19 cellular contexts compared by ENCODE assay signal in the genomic region with DNA sequence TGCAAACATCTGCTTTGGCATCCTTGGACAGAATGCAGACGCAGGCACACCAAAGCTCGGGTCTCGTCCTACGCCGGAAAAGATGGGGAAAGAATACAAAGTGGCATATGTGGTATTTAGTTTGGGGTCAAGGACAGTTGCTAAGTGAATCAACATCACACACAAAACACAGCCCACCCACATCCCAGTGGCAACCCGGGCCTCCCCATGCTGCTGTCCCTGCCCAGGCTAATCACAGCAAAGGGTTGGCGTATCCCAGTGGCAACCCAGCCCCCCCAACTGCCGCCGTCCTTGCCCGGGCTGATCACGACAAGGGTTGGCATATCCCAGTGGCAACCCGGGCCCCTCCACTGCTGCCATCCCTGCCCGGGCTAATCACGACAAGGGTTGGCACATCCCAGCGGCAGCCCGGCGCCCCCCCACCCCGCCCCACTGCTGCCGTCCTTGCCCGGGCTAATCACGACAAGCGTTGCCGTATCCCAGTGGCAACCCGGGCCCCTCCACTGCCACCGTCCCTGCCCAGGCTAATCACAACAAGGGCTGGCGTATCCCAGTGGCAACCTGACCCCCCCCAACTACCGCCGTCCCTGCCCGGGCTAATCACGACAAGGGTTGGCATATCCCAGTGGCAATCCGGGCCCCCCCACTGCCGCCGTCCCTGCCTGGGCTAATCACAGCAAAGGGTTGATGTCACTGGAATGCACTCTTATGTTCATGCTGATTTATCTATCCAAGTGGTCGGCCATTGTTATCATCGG.
DNase-seq lines count a peak whose midpoint lies in the region; ATAC-seq and TF ChIP-seq lines count a peak whose summit lies in the region.
"Had no signal": no experiment of that assay in that cellular context is flagged by ENCODE, and none has a peak within 500 bp of the region (broad histone marks: within the 10 kb centered on the region; RNA-seq: fewer than 3 reads in every experiment).

No MANE protein-coding gene starts in this region.

- H3K27me3 ChIP-seq in trophoblast cell (ENCODE audit: insufficient read depth, low read length) (no peaks in the 10 kb centered on the region), vagina (no peaks in the 10 kb centered on the region), prostate gland (replicated peaks; ENCODE audit: insufficient read depth) (peaks cover under 1% of the 10 kb centered on the region), SJCRH30 (no peaks in the 10 kb centered on the region; the same call in 1 of the 2 replicates)

- H4K91ac ChIP-seq in trophoblast cell (ENCODE audit: low read depth, low read length): no peak overlapping the region

- no peaks in the 10 kb centered on the region for H3K79me1 ChIP-seq in trophoblast cell (ENCODE audit: low read length)

- H3K9me3 ChIP-seq in trophoblast cell (ENCODE audit: insufficient read depth, low read depth, low read length) (peaks cover 6% of the 10 kb centered on the region), vagina (no peaks in the 10 kb centered on the region), prostate gland (no peaks in the 10 kb centered on the region), SJCRH30 (replicated peaks) (no peaks in the 10 kb centered on the region)

- no peak overlapping the region for H3K18ac ChIP-seq in trophoblast cell (ENCODE audit: low read length)

- H3K4me3 ChIP-seq in trophoblast cell (ENCODE audit: low read depth, low read length) (peak overlapping the region; percentile 14), vagina (no peak overlapping the region), prostate gland (no peak overlapping the region), SJCRH30 (no peak overlapping the region)

- intact Hi-C loops in vagina (cut with DNase I): no loop called here
- intact Hi-C loops in prostate gland (cut with DNase I): no loop called here

- H3K27ac Mint-ChIP-seq in activated naive CD4-positive, alpha-beta T cell treated with anti-CD3 and anti-CD28 coated beads, Interleukin-2, amount 10 ng/mL, durations not matched to agents 7 days and 5 days: no peak overlapping the region
- H3K27ac Mint-ChIP-seq: CD8-positive, alpha-beta T cell had no signal

- CTCF ChIA-PET in activated naive CD4-positive, alpha-beta T cell treated with anti-CD3 and anti-CD28 coated beads, Interleukin-2, amount 10 ng/mL, durations not matched to agents 7 days and 5 days (lab: Charles Lee): no interaction called here

- H2BK12ac ChIP-seq in trophoblast cell (ENCODE audit: low read length): no peak overlapping the region

- H3K79me2 ChIP-seq in trophoblast cell (ENCODE audit: control insufficient read depth, insufficient read depth, low read length, poor library complexity): no peaks in the 10 kb centered on the region

- peaks cover 13% of the 10 kb centered on the region for H3K9me3 Mint-ChIP-seq in activated naive CD4-positive, alpha-beta T cell treated with anti-CD3 and anti-CD28 coated beads, Interleukin-2, amount 10 ng/mL, durations not matched to agents 7 days and 5 days
- H3K9me3 Mint-ChIP-seq: CD8-positive, alpha-beta T cell had no signal

- peaks cover 8% of the 10 kb centered on the region for H3K27me3 Mint-ChIP-seq in activated naive CD4-positive, alpha-beta T cell treated with anti-CD3 and anti-CD28 coated beads, Interleukin-2, amount 10 ng/mL, durations not matched to agents 7 days and 5 days

- H4K12ac ChIP-seq in trophoblast cell (ENCODE audit: low read depth, low read length): no peak overlapping the region

- no peak overlapping the region for H2BK5ac ChIP-seq in trophoblast cell (ENCODE audit: low read depth, low read length, poor library complexity)

- no peak overlapping the region for H2AK5ac ChIP-seq in trophoblast cell (ENCODE audit: low read length)

- WGBS in trophoblast cell (ENCODE audit: extremely low coverage, insufficient coverage, insufficient read length): no CpG with 5 or more reads among the region's 35 CpGs
- 88% methylated on average over 32 of the region's 35 CpGs for WGBS in prostate gland

- ATAC-seq in left lobe of liver: no peak
- ATAC-seq: CD8-positive, alpha-beta T cell; Panc1 had no signal

- TF ChIP-seq CTCF in vagina (IDR thresholded peaks at IDR 0.05): no peak
- TF ChIP-seq CTCF in prostate gland (IDR thresholded peaks at IDR 0.05): no peak

- H2BK120ac ChIP-seq in trophoblast cell (ENCODE audit: insufficient read depth, low read length, poor library complexity): no peak overlapping the region

- H3K9ac ChIP-seq in trophoblast cell (ENCODE audit: low read length): no peak overlapping the region
- H3K9ac ChIP-seq: KMS-11 had no signal

- H3K4ac ChIP-seq in trophoblast cell (ENCODE audit: low read depth, low read length): no peak overlapping the region

- no peak overlapping the region for H3K14ac ChIP-seq in trophoblast cell (ENCODE audit: low read length)

- no peaks in the 10 kb centered on the region for H3K4me1 Mint-ChIP-seq in activated naive CD4-positive, alpha-beta T cell treated with anti-CD3 and anti-CD28 coated beads, Interleukin-2, amount 10 ng/mL, durations not matched to agents 7 days and 5 days

- no peak overlapping the region for H2AFZ ChIP-seq in trophoblast cell (ENCODE audit: insufficient read depth, low read length, poor library complexity)

- no peak overlapping the region for H3K4me2 ChIP-seq in trophoblast cell (ENCODE audit: low read length)
- H3K4me2 ChIP-seq: KMS-11 had no signal

- H3K4me1 ChIP-seq in trophoblast cell (ENCODE audit: control insufficient read depth in 1 of 2, insufficient read depth in 2 of 2, low read length in 2 of 2) (peaks cover 0 to 2% of the 10 kb centered on the region in 2 experiments), vagina (no peaks in the 10 kb centered on the region), prostate gland (replicated peaks) (no peaks in the 10 kb centered on the region), SJCRH30 (no peaks in the 10 kb centered on the region)

- H3K27ac ChIP-seq in trophoblast cell (ENCODE audit: low read depth, low read length): no peak overlapping the region
- no peak overlapping the region for H3K27ac ChIP-seq in vagina
- no peak overlapping the region for H3K27ac ChIP-seq in prostate gland
- H3K27ac ChIP-seq in SJCRH30: no peak overlapping the region
- H3K27ac ChIP-seq: KMS-11 had no signal

- no peak overlapping the region for H3K4me3 Mint-ChIP-seq in activated naive CD4-positive, alpha-beta T cell treated with anti-CD3 and anti-CD28 coated beads, Interleukin-2, amount 10 ng/mL, durations not matched to agents 7 days and 5 days
- H3K4me3 Mint-ChIP-seq: CD8-positive, alpha-beta T cell had no signal

- H3K23ac ChIP-seq in trophoblast cell (ENCODE audit: low read length): no peak overlapping the region

- H3K36me3 ChIP-seq in trophoblast cell (ENCODE audit: control insufficient read depth in 1 of 2, insufficient read depth in 2 of 2, low read length in 2 of 2) (no peaks in the 10 kb centered on the region), vagina (no peaks in the 10 kb centered on the region), prostate gland (no peaks in the 10 kb centered on the region), SJCRH30 (no peaks in the 10 kb centered on the region)

- H4K8ac ChIP-seq in trophoblast cell (ENCODE audit: low read depth, low read length): no peak overlapping the region

- no peaks in the 10 kb centered on the region for H3K36me3 Mint-ChIP-seq in activated naive CD4-positive, alpha-beta T cell treated with anti-CD3 and anti-CD28 coated beads, Interleukin-2, amount 10 ng/mL, durations not matched to agents 7 days and 5 days
- H3K36me3 Mint-ChIP-seq: CD8-positive, alpha-beta T cell had no signal

- peak; percentile 11 for DNase-seq in activated naive CD4-positive, alpha-beta T cell treated with anti-CD3 and anti-CD28 coated beads, Interleukin-2, amount 10 ng/mL, durations not matched to agents 7 days and 5 days
- DNase-seq in activated naive CD4-positive, alpha-beta T cell (lab: John Stamatoyannopoulos, UW): no peak
- DNase-seq in left lobe of liver (ENCODE audit: low spot score) (peak; percentile 19), trophoblast cell (no peak), vagina (ENCODE audit: extremely low spot score in 2 of 2) (peak; percentile 64), prostate gland (ENCODE audit: low spot score) (no peak), SJCRH30 (no peak)
- DNase-seq in stimulated activated CD4-positive, alpha-beta T cell treated with anti-CD3 and anti-CD28 coated beads, Interleukin-4, amount 100 ng/mL, for 1 hour: no peak
- DNase-seq: AML-193; C1 segment of cervical spinal cord; IMR-90; NCI-H1436 treated with DMSO at 0.1 percent for 48 hours; NCI-H1930; NCI-H510A; NCI-H748 treated with DMSO at 0.1 percent for 48 hours; NK-92 treated with Interleukin-12 subunit alpha and Interleukin-12 subunit beta, amount 100 ng/mL, for 24 hours had no signal

- TF ChIP-seq POLR2A in vagina (IDR thresholded peaks at IDR 0.05) (no peak), prostate gland (IDR thresholded peaks at IDR 0.05) (no peak)

Comparison
In these comparisons a context has a peak if more than half of its experiments do, and no peak if none do; other contexts are left out.
1. DNase-seq: peak in activated naive CD4-positive, alpha-beta T cell treated with anti-CD3 and anti-CD28 coated beads, Interleukin-2, amount 10 ng/mL, durations not matched to agents 7 days and 5 days (single experiment), left lobe of liver (single experiment) and vagina (2 of 2); none in activated naive CD4-positive, alpha-beta T cell (0 of 4), trophoblast cell (0 of 2), prostate gland (single experiment), SJCRH30 (0 of 2) and stimulated activated CD4-positive, alpha-beta T cell treated with anti-CD3 and anti-CD28 coated beads, Interleukin-4, amount 100 ng/mL, for 1 hour (single experiment).